Comparison of ENCODE assay signal across 8 cellular contexts in genomic region chr14:99605299-99605961, GRCh38. TPM values are rescaled to one million over a fixed set of nuclear protein-coding genes. Genes with fewer than 3 reads are reported as not detected.
DNase-seq lines count a peak whose midpoint lies in the region; ATAC-seq and TF ChIP-seq lines count a peak whose summit lies in the region.

No MANE protein-coding gene starts in this region.

- BruUV-seq in A673 (replicated peaks; lab: Mats Ljungman, UMichigan) = no TSS peak

- H3K27ac ChIP-seq in A673 (ENCODE audit: low read depth, low read length, poor library complexity, severe bottlenecking) = peak overlapping the region; percentile 89

- H3K27me3 Mint-ChIP-seq in T-cell = no peaks in the 10 kb centered on the region
- peaks cover 3% of the 10 kb centered on the region for H3K27me3 Mint-ChIP-seq in activated naive CD8-positive, alpha-beta T cell treated with anti-CD3 and anti-CD28 coated beads, Interleukin-2, amount 50 U/mL, for 24 hours

- H3K9me3 ChIP-seq in A673 (ENCODE audit: low read depth, low read length, poor library complexity, severe bottlenecking) = no peaks in the 10 kb centered on the region

- H3K27me3 ChIP-seq in A673 (replicated peaks; ENCODE audit: insufficient read depth, low read depth, low read length, poor library complexity) = no peaks in the 10 kb centered on the region

- TF ChIP-seq CTCF in A673 (conservative IDR thresholded peaks at IDR 0.05; ENCODE audit: low read depth, low read length) (no peak), retinal pigment epithelial cell (conservative IDR thresholded peaks at IDR 0.05; ENCODE audit: low read depth, low read length) (no peak)

- peak overlapping the region; percentile 91 to 97 for H3K27ac Mint-ChIP-seq in T-cell
- peak overlapping the region; percentile 38 for H3K27ac Mint-ChIP-seq in activated naive CD8-positive, alpha-beta T cell treated with anti-CD3 and anti-CD28 coated beads, Interleukin-2, amount 50 U/mL, for 24 hours

- H3K9me3 Mint-ChIP-seq in T-cell = no peaks in the 10 kb centered on the region
- no peaks in the 10 kb centered on the region for H3K9me3 Mint-ChIP-seq in activated naive CD8-positive, alpha-beta T cell treated with anti-CD3 and anti-CD28 coated beads, Interleukin-2, amount 50 U/mL, for 24 hours

- intact Hi-C loops in A673 (cut with micrococcal nuclease; ENCODE audit: unreplicated experiment) (loop anchor here (2.0 kb wide), 2 partner anchors 75 to 77 kb away; no protein-coding TSS in a partner anchor), left ventricle myocardium superior (cut with micrococcal nuclease) (no loop called here)

- peak overlapping the region; percentile 82 to 90 (median 86) for H3K4me3 Mint-ChIP-seq in T-cell
- peak overlapping the region; percentile 78 for H3K4me3 Mint-ChIP-seq in activated naive CD8-positive, alpha-beta T cell treated with anti-CD3 and anti-CD28 coated beads, Interleukin-2, amount 50 U/mL, for 24 hours

- no peaks in the 10 kb centered on the region for H3K36me3 ChIP-seq in A673 (ENCODE audit: insufficient read depth, low read length, poor library complexity, severe bottlenecking)

- H3K36me3 Mint-ChIP-seq in T-cell = no peaks in the 10 kb centered on the region
- H3K36me3 Mint-ChIP-seq in activated naive CD8-positive, alpha-beta T cell treated with anti-CD3 and anti-CD28 coated beads, Interleukin-2, amount 50 U/mL, for 24 hours (ENCODE audit: low read depth) = no peaks in the 10 kb centered on the region

- H3K4me1 ChIP-seq in A673 (ENCODE audit: insufficient read depth, low read length, poor library complexity, severe bottlenecking) = peaks cover 24% of the 10 kb centered on the region

- POLR2A ChIA-PET in A673 (lab: Charles Lee; ENCODE audit: low non-redundant PET) (no interaction called here), T-cell (lab: Charles Lee) (interaction anchor here in 1 of 2 donors (0.6 to 1.1 kb wide), 2 partner anchors 123 to 125 kb away, joined by 3 read pairs; partner anchors contain the start of gene SETD3)

- DNase-seq in A673 (ENCODE audit: low spot score) (peak; percentile 88), NCI-H1092 treated with DMSO at 0.1 percent for 48 hours (lab: John Stamatoyannopoulos, UW) (peak; percentile 74), T-cell (peak; percentile 51 to 85 (median 78)), left ventricle myocardium superior (peak; percentile 80), retinal pigment epithelial cell (ENCODE audit: low read depth) (no peak), NK-92 (lab: John Stamatoyannopoulos, UW; ENCODE audit: unreplicated experiment) (no peak)
- peak; percentile 65 for DNase-seq in activated naive CD8-positive, alpha-beta T cell treated with anti-CD3 and anti-CD28 coated beads, Interleukin-2, amount 50 U/mL, for 24 hours

- H3K4me1 Mint-ChIP-seq in T-cell = peaks cover 30 to 38% (median 37%) of the 10 kb centered on the region in 3 donors
- H3K4me1 Mint-ChIP-seq in activated naive CD8-positive, alpha-beta T cell treated with anti-CD3 and anti-CD28 coated beads, Interleukin-2, amount 50 U/mL, for 24 hours = peaks cover 21% of the 10 kb centered on the region

- ATAC-seq in GM19324 (IDR thresholded peaks at IDR 0.05; ENCODE audit: low FRiP score, unreplicated experiment) = peak; percentile 12
- ATAC-seq in T-cell (replicated peaks in 1 of 4) = peak; percentile 20 to 26 (median 22)
- ATAC-seq in activated naive CD8-positive, alpha-beta T cell treated with anti-CD3 and anti-CD28 coated beads, Interleukin-2, amount 50 U/mL, for 24 hours = peak; percentile 21
- peak; percentile 35 for ATAC-seq in left ventricle myocardium superior

- peak overlapping the region; percentile 85 for H3K4me3 ChIP-seq in A673 (ENCODE audit: low read depth, low read length, poor library complexity, severe bottlenecking)
- peak overlapping the region; percentile 67 for H3K4me3 ChIP-seq in retinal pigment epithelial cell (ENCODE audit: low read length)

- CTCF ChIA-PET in A673 (lab: Charles Lee) (no interaction called here), T-cell (lab: Charles Lee) (interaction anchor here in 1 of 2 donors (0.6 to 1.7 kb wide), 3 partner anchors 11 to 667 kb away, joined by 3 read pairs; partner anchors contain the start of genes CCNK and SETD3)

RNA-seq across cellular contexts. Expression of gene CCDC85C, which starts 1.4 kb away (rescaled TPM):
- total RNA-seq in A673 (2021) (24.6 and 31.5 TPM in 2 replicates), T-cell (10 to 100 TPM in 1 of 5 donors, 1 to 10 TPM in 4; 6.6 to 12.0 (median 9.1) TPM), left ventricle myocardium superior (49.3 TPM)

RNA-seq across cellular contexts. Expression of gene HHIPL1, which starts 39.5 kb away (rescaled TPM):
- total RNA-seq in A673 (2021) = 0.06 and 0.15 TPM in 2 replicates
- under 1 TPM; 0.05 to 0.35 (median 0.23) TPM for total RNA-seq in T-cell
- 1.5 TPM for total RNA-seq in left ventricle myocardium superior

Comparison
In these comparisons a context has a peak if more than half of its experiments do, and no peak if none do; other contexts are left out.
1. DNase-seq: peak in A673 (single experiment), NCI-H1092 treated with DMSO at 0.1 percent for 48 hours (single experiment), T-cell (34 of 34), activated naive CD8-positive, alpha-beta T cell treated with anti-CD3 and anti-CD28 coated beads, Interleukin-2, amount 50 U/mL, for 24 hours (single experiment) and left ventricle myocardium superior (single experiment); none in retinal pigment epithelial cell (single experiment) and NK-92 (single experiment).
2. Peak in every context shown above with its lines, with median percentiles within 50 percentile points of each other: ATAC-seq.